In the genomic region with DNA sequence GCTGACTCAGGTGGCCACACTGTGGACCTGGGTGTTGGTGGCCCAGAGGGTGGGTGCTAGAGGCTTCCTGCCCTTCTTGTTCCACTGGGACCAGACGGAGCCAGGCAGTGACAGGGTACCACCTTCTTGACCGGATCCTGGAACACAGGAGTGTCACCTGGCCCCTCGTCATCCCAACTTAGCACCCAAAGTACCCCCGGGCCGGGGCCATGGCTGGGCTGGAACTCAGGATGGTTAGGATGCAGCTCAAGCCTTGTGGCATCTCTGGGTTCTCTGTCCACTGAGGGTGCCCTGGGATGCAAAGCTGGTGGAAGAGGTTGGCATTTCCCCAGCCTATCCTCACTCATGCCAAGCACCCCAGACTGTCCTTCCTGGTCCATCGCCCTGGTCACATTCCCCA, we compare ENCODE assay signal across 4 cellular contexts.
DNase-seq lines count a peak whose midpoint lies in the region; ATAC-seq, FAIRE-seq and TF ChIP-seq lines count a peak whose summit lies in the region.
"Not testable (repeated sequence)": the region's sequence is repeated elsewhere in the genome, so short reads cannot be mapped to it uniquely, and the experiment has no call there.

No MANE protein-coding gene starts in this region.

- H3K36me3 ChIP-seq in OCI-LY7 (ENCODE audit: insufficient read depth, low read length); neuronal stem cell (replicated peaks in 1 of 2; ENCODE audit: control insufficient read depth in 2 of 2, insufficient read depth in 2 of 2, low read length in 2 of 2): not testable (repeated sequence)

- H3K36me3 Mint-ChIP-seq in stimulated activated effector memory CD8-positive, alpha-beta T cell treated with anti-CD3 and anti-CD28 coated beads, Interleukin-12 subunit alpha, Interleukin-12 subunit beta, amount 100 ng/mL, for 72 hours, result not testable (repeated sequence)

- H2AFZ ChIP-seq in OCI-LY7 (ENCODE audit: low read length), result peak overlapping the region; percentile 65; the same call in 1 of the 2 replicates
- H2AFZ ChIP-seq in neuronal stem cell (ENCODE audit: low read length), result not testable (repeated sequence)

- H3K79me1 ChIP-seq in neuronal stem cell (ENCODE audit: low read depth, low read length), result not testable (repeated sequence)

- not testable (repeated sequence) for H4K20me1 ChIP-seq in OCI-LY7 (ENCODE audit: insufficient read depth, low read length)

- peak overlapping the region; percentile 87 for H3K27ac ChIP-seq in OCI-LY7 (ENCODE audit: low read depth, low read length, poor library complexity, severe bottlenecking)
- H3K27ac ChIP-seq in neuronal stem cell (replicated peaks; ENCODE audit: low read length), result not testable (repeated sequence)

- peak; percentile 39 for ATAC-seq in stimulated activated effector memory CD8-positive, alpha-beta T cell treated with anti-CD3 and anti-CD28 coated beads, Interleukin-12 subunit alpha, Interleukin-12 subunit beta, amount 100 ng/mL, for 72 hours

- not testable (repeated sequence) for H2BK120ac ChIP-seq in neuronal stem cell (ENCODE audit: low read depth, low read length)

- H3K79me2 ChIP-seq in OCI-LY7 (ENCODE audit: insufficient read depth, low read depth, low read length), result not testable (repeated sequence)

- not testable (repeated sequence) for TF ChIP-seq CTCF in OCI-LY7 (conservative IDR thresholded peaks at IDR 0.05; ENCODE audit: low read length)

- H3K4me1 ChIP-seq in OCI-LY7 (ENCODE audit: insufficient read depth, low read length, poor library complexity, severe bottlenecking), result peaks cover 77% of the 10 kb centered on the region
- not testable (repeated sequence) for H3K4me1 ChIP-seq in neuronal stem cell (ENCODE audit: control insufficient read depth in 2 of 2, insufficient read depth in 1 of 2, low read depth in 1 of 2, low read length in 2 of 2)

- not testable (repeated sequence) for H3K27me3 ChIP-seq in neuronal stem cell (ENCODE audit: control insufficient read depth in 3 of 3, insufficient read depth in 3 of 3, low read depth in 1 of 3, low read length in 3 of 3)

- CTCF ChIA-PET in OCI-LY7 (lab: Charles Lee; ENCODE audit: unreplicated experiment), result interaction anchor here (0.5 kb wide), 1 partner anchor 103 kb away, joined by 5 read pairs; no protein-coding TSS in a partner anchor

- H3K4me3 Mint-ChIP-seq in stimulated activated effector memory CD8-positive, alpha-beta T cell treated with anti-CD3 and anti-CD28 coated beads, Interleukin-12 subunit alpha, Interleukin-12 subunit beta, amount 100 ng/mL, for 72 hours, result not testable (repeated sequence)

- H4K91ac ChIP-seq in neuronal stem cell (ENCODE audit: low read depth, low read length, poor library complexity), result not testable (repeated sequence)

- H3K4ac ChIP-seq in neuronal stem cell (ENCODE audit: low read length), result not testable (repeated sequence)

- peak overlapping the region; percentile 46 for H2AK5ac ChIP-seq in neuronal stem cell (ENCODE audit: low read depth, low read length)

- H3K23ac ChIP-seq in neuronal stem cell (ENCODE audit: low read depth, low read length, poor library complexity), result not testable (repeated sequence)

- intact Hi-C loops in OCI-LY7 (cut with micrococcal nuclease; ENCODE audit: unreplicated experiment), result loop anchor here (5.0 to 10.0 kb wide), 2 partner anchors 62 to 1234 kb away; a partner anchor contains a TSS

- not testable (repeated sequence) for H3K18ac ChIP-seq in neuronal stem cell (ENCODE audit: low read length)

- not testable (repeated sequence) for TF ChIP-seq POLR2A in GM12891 (IDR thresholded peaks at IDR 0.05; ENCODE audit: low read depth, low read length)

- H2BK12ac ChIP-seq in neuronal stem cell (ENCODE audit: low read length), result not testable (repeated sequence)

- no CpG with 5 or more reads among the region's 6 CpGs for WGBS in neuronal stem cell (ENCODE audit: extremely low coverage in 2 of 2, insufficient read length in 2 of 2, insufficient replicate concordance in 1 of 2), 2 donors

- FAIRE-seq in GM12891 (lab: Jason Lieb, UNC), result peak; percentile 57

- H3K9me3 ChIP-seq in OCI-LY7 (ENCODE audit: low read length); neuronal stem cell (replicated peaks in 1 of 2; ENCODE audit: control insufficient read depth in 2 of 2, insufficient read depth in 1 of 2, low read depth in 1 of 2, low read length in 2 of 2): not testable (repeated sequence)

- H3K9me2 ChIP-seq in OCI-LY7 (ENCODE audit: insufficient read depth, low read length), result not testable (repeated sequence)

- not testable (repeated sequence) for H3K4me1 Mint-ChIP-seq in stimulated activated effector memory CD8-positive, alpha-beta T cell treated with anti-CD3 and anti-CD28 coated beads, Interleukin-12 subunit alpha, Interleukin-12 subunit beta, amount 100 ng/mL, for 72 hours

- not testable (repeated sequence) for H3K4me3 ChIP-seq in OCI-LY7 (ENCODE audit: low read depth, low read length, poor library complexity, severe bottlenecking); neuronal stem cell (ENCODE audit: low read length in 2 of 2)

- not testable (repeated sequence) for H3K14ac ChIP-seq in neuronal stem cell (ENCODE audit: low read length)

- not testable (repeated sequence) for H3K27ac Mint-ChIP-seq in stimulated activated effector memory CD8-positive, alpha-beta T cell treated with anti-CD3 and anti-CD28 coated beads, Interleukin-12 subunit alpha, Interleukin-12 subunit beta, amount 100 ng/mL, for 72 hours

- peak overlapping the region; percentile 37 for H2BK15ac ChIP-seq in neuronal stem cell (ENCODE audit: low read length)

- not testable (repeated sequence) for H3K9ac ChIP-seq in neuronal stem cell (ENCODE audit: low read depth, low read length, poor library complexity)

- POLR2A ChIA-PET in OCI-LY7 (lab: Charles Lee), result interaction anchor here (1.6 kb wide), 1 partner anchor 93 kb away, joined by 4 read pairs; no protein-coding TSS in a partner anchor

- BruUV-seq in OCI-LY7 (replicated peaks; lab: Mats Ljungman, UMichigan), result not testable (repeated sequence)

- H3K9me3 Mint-ChIP-seq in stimulated activated effector memory CD8-positive, alpha-beta T cell treated with anti-CD3 and anti-CD28 coated beads, Interleukin-12 subunit alpha, Interleukin-12 subunit beta, amount 100 ng/mL, for 72 hours, result not testable (repeated sequence)

- H4K8ac ChIP-seq in neuronal stem cell (ENCODE audit: low read depth, low read length), result not testable (repeated sequence)

- not testable (repeated sequence) for DNase-seq in GM12891 (ENCODE audit: insufficient read length, low spot score); OCI-LY7 (ENCODE audit: low spot score); neuronal stem cell (ENCODE audit: low spot score); stimulated activated effector memory CD8-positive, alpha-beta T cell treated with anti-CD3 and anti-CD28 coated beads, Interleukin-12 subunit alpha, Interleukin-12 subunit beta, amount 100 ng/mL, for 72 hours (ENCODE audit: low spot score in 2 of 2)

- H2BK5ac ChIP-seq in neuronal stem cell (ENCODE audit: low read length), result not testable (repeated sequence)

- H3K4me2 ChIP-seq in OCI-LY7 (ENCODE audit: low read length), result peak overlapping the region; percentile 57
- H3K4me2 ChIP-seq in neuronal stem cell (ENCODE audit: insufficient read depth, low read length, poor library complexity, severe bottlenecking), result not testable (repeated sequence)
